8 cellular contexts compared by ENCODE assay signal in the genomic region with DNA sequence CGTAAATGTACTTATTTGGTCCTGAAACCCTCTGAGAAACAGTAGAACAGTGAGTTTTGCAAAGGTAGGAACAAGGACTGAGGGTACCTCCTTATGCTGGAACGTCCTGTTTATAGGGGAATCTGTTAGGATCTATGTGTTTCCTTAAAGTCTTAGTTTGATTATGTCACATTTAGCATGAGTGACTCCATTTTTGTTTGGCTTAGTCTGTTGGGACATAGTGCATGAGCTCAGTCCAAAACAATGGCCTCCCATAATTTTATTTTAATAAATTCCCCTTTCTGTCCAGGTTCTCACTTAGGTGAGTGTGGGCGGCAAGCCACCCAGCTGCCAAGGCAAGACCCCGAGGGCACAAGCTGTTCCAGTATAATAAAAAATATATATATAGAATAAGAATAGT. TPM values are rescaled to one million over a fixed set of nuclear protein-coding genes. Genes with fewer than 3 reads are reported as not detected.
"Had no signal": no experiment of that assay in that cellular context is flagged by ENCODE, and none has a peak within 500 bp of the region (broad histone marks: within the 10 kb centered on the region; RNA-seq: fewer than 3 reads in every experiment).

No MANE protein-coding gene starts in this region.

- H3K27ac Mint-ChIP-seq: mesothelial cell of epicardium had no signal

- DNase-seq: activated CD8-positive, alpha-beta memory T cell treated with anti-CD3 and anti-CD28 coated beads for 24 hours had no signal

- H3K9me3 ChIP-seq: lower lobe of right lung, thyroid gland had no signal

- H3K27me3 ChIP-seq: brain microvascular endothelial cell, thyroid gland had no signal

- H3K9me3 Mint-ChIP-seq: mesothelial cell of epicardium had no signal

- H2AFZ ChIP-seq: parathyroid adenoma had no signal

- H3K79me2 ChIP-seq: parathyroid adenoma had no signal

- H3K4me3 ChIP-seq: thyroid gland had no signal

- H3K36me3 Mint-ChIP-seq: mesothelial cell of epicardium had no signal

- H3K4me1 ChIP-seq: foreskin keratinocyte, parathyroid adenoma had no signal

- H3K4me3 Mint-ChIP-seq: mesothelial cell of epicardium had no signal

- H3K36me3 ChIP-seq: brain microvascular endothelial cell, lower lobe of right lung, thyroid gland had no signal

- H3K27ac ChIP-seq: foreskin keratinocyte, lower lobe of right lung, parathyroid adenoma, thyroid gland had no signal

RNA-seq across cellular contexts. Expression of gene HTT-AS, which starts 27.7 kb away (rescaled TPM):
- total RNA-seq: foreskin keratinocyte, lower lobe of right lung, mesothelial cell of epicardium, thyroid gland, urinary bladder had no signal
- polyA plus RNA-seq: foreskin keratinocyte, urinary bladder had no signal
